In genomic region chr5:129853588-129853987, GRCh38 we compare ENCODE assay signal across 28 cellular contexts. TPM values are rescaled to one million over a fixed set of nuclear protein-coding genes. Genes with fewer than 3 reads are reported as not detected.
"Had no signal": no experiment of that assay in that cellular context is flagged by ENCODE, and none has a peak within 500 bp of the region (broad histone marks: within the 10 kb centered on the region; RNA-seq: fewer than 3 reads in every experiment).

No MANE protein-coding gene starts in this region.

- H3K27me3 ChIP-seq: gastrocnemius medialis, ovary, suprapubic skin, tibial artery, upper lobe of right lung had no signal

- ATAC-seq: activated CD4-positive, CD25-positive, alpha-beta regulatory T cell treated with anti-CD3 and anti-CD28 coated beads, Interleukin-2, amount 50 U/mL, for 24 hours; activated naive CD8-positive, alpha-beta T cell treated with anti-CD3 and anti-CD28 coated beads, Interleukin-2, amount 50 U/mL, for 24 hours; gastrocnemius medialis; naive thymus-derived CD4-positive, alpha-beta T cell; upper lobe of right lung had no signal

- H3K4me3 ChIP-seq: gastrocnemius medialis, left ventricle myocardium inferior, ovary, prostate gland, suprapubic skin, tibial artery, upper lobe of right lung had no signal

- H3K4me1 ChIP-seq: prostate gland, suprapubic skin, tibial artery, upper lobe of right lung had no signal

- H3K36me3 ChIP-seq: gastrocnemius medialis, left ventricle myocardium inferior, ovary, prostate gland, suprapubic skin, tibial artery, upper lobe of right lung, WERI-Rb-1 had no signal

- H3K4me1 Mint-ChIP-seq: activated CD4-positive, alpha-beta T cell treated with anti-CD3 and anti-CD28 coated beads, Interleukin-2, amount 10 ng/mL, durations not matched to agents 24 days and 14 days; activated naive CD4-positive, alpha-beta T cell treated with anti-CD3 and anti-CD28 coated beads, Interleukin-2, amount 50 U/mL, for 24 hours; activated naive CD8-positive, alpha-beta T cell treated with anti-CD3 and anti-CD28 coated beads, Interleukin-2, amount 50 U/mL, for 24 hours; naive thymus-derived CD4-positive, alpha-beta T cell had no signal

- H3K27ac Mint-ChIP-seq: activated CD4-positive, alpha-beta memory T cell treated with anti-CD3 and anti-CD28 coated beads for 36 hours; activated CD4-positive, alpha-beta T cell treated with anti-CD3 and anti-CD28 coated beads, Interleukin-2, amount 10 ng/mL, durations not matched to agents 24 days and 14 days; activated naive CD4-positive, alpha-beta T cell treated with anti-CD3 and anti-CD28 coated beads, Interleukin-2, amount 50 U/mL, for 24 hours; activated naive CD8-positive, alpha-beta T cell treated with anti-CD3 and anti-CD28 coated beads, Interleukin-2, amount 50 U/mL, for 24 hours; activated T-helper 1 cell treated with anti-CD3 and anti-CD28 coated beads, Interleukin-12 subunit alpha, Interleukin-12 subunit beta, Interleukin-2, Interleukin-4 antibody, amounts not matched to agents 30 ng/mL and 10 ng/mL and 1 ng/mL, durations not matched to agents 14 hours and 24 hours and 36 hours; mesothelial cell of epicardium; naive thymus-derived CD4-positive, alpha-beta T cell; T-helper 2 cell treated with Interferon-gamma antibody and Interleukin-4, amounts not matched to agents 5 μg/mL and 100 μg/mL, for 36 hours had no signal

- H3K27me3 Mint-ChIP-seq: activated CD4-positive, alpha-beta T cell treated with anti-CD3 and anti-CD28 coated beads, Interleukin-2, amount 10 ng/mL, durations not matched to agents 24 days and 14 days had no signal

- DNase-seq: activated CD4-positive, alpha-beta memory T cell treated with anti-CD3 and anti-CD28 coated beads for 36 hours; activated CD4-positive, alpha-beta T cell treated with anti-CD3 and anti-CD28 coated beads, Interleukin-2, amount 10 ng/mL, durations not matched to agents 24 days and 14 days; activated CD8-positive, alpha-beta memory T cell treated with anti-CD3 and anti-CD28 coated beads, Interleukin-2, amount 50 U/mL, for 4 hours; activated gamma-delta T cell; activated naive CD8-positive, alpha-beta T cell treated with anti-CD3 and anti-CD28 coated beads, Interleukin-2, amount 50 U/mL, for 24 hours; activated T-cell treated with anti-CD3 and anti-CD28 coated beads, Interleukin-2, amount 50 U/mL, for 1 hour; dermis blood vessel endothelial cell; effector CD4-positive, alpha-beta T cell; gastrocnemius medialis; kidney glomerular epithelial cell; left ventricle myocardium inferior; naive thymus-derived CD4-positive, alpha-beta T cell; ovary; retina; stimulated activated CD4-positive, alpha-beta T cell treated with anti-CD3 and anti-CD28 coated beads, Interleukin-15, amount 100 ng/mL, for 24 hours; stimulated activated CD4-positive, alpha-beta T cell treated with anti-CD3 and anti-CD28 coated beads, Interleukin-2, amount 100 ng/mL, for 24 hours; stimulated activated naive CD4-positive, alpha-beta T cell; T-helper 1 cell; tibial artery; upper lobe of right lung; WERI-Rb-1 had no signal

- H3K36me3 Mint-ChIP-seq: activated CD4-positive, alpha-beta memory T cell treated with anti-CD3 and anti-CD28 coated beads for 36 hours; activated naive CD4-positive, alpha-beta T cell treated with anti-CD3 and anti-CD28 coated beads, Interleukin-2, amount 50 U/mL, for 24 hours; mesothelial cell of epicardium; naive thymus-derived CD4-positive, alpha-beta T cell had no signal

- H3K27ac ChIP-seq: gastrocnemius medialis, left ventricle myocardium inferior, ovary, prostate gland, suprapubic skin, tibial artery, upper lobe of right lung, WERI-Rb-1 had no signal

- H3K9me3 ChIP-seq: gastrocnemius medialis, left ventricle myocardium inferior, ovary, prostate gland, suprapubic skin, tibial artery, upper lobe of right lung had no signal

- H3K4me3 Mint-ChIP-seq: activated CD4-positive, alpha-beta memory T cell treated with anti-CD3 and anti-CD28 coated beads for 36 hours; activated CD4-positive, alpha-beta T cell treated with anti-CD3 and anti-CD28 coated beads, Interleukin-2, amount 10 ng/mL, durations not matched to agents 24 days and 14 days; activated naive CD4-positive, alpha-beta T cell treated with anti-CD3 and anti-CD28 coated beads, Interleukin-2, amount 50 U/mL, for 24 hours; activated naive CD8-positive, alpha-beta T cell treated with anti-CD3 and anti-CD28 coated beads, Interleukin-2, amount 50 U/mL, for 24 hours; activated T-helper 1 cell treated with anti-CD3 and anti-CD28 coated beads, Interleukin-12 subunit alpha, Interleukin-12 subunit beta, Interleukin-2, Interleukin-4 antibody, amounts not matched to agents 30 ng/mL and 10 ng/mL and 1 ng/mL, durations not matched to agents 14 hours and 24 hours and 36 hours; mesothelial cell of epicardium; naive thymus-derived CD4-positive, alpha-beta T cell; T-helper 2 cell treated with Interferon-gamma antibody and Interleukin-4, amounts not matched to agents 5 μg/mL and 100 μg/mL, for 36 hours had no signal

- H3K9me3 Mint-ChIP-seq: activated CD4-positive, alpha-beta memory T cell treated with anti-CD3 and anti-CD28 coated beads for 36 hours; activated CD4-positive, alpha-beta T cell treated with anti-CD3 and anti-CD28 coated beads, Interleukin-2, amount 10 ng/mL, durations not matched to agents 24 days and 14 days; activated naive CD4-positive, alpha-beta T cell treated with anti-CD3 and anti-CD28 coated beads, Interleukin-2, amount 50 U/mL, for 24 hours; activated naive CD8-positive, alpha-beta T cell treated with anti-CD3 and anti-CD28 coated beads, Interleukin-2, amount 50 U/mL, for 24 hours; activated T-helper 1 cell treated with anti-CD3 and anti-CD28 coated beads, Interleukin-12 subunit alpha, Interleukin-12 subunit beta, Interleukin-2, Interleukin-4 antibody, amounts not matched to agents 30 ng/mL and 10 ng/mL and 1 ng/mL, durations not matched to agents 14 hours and 24 hours and 36 hours; mesothelial cell of epicardium; naive thymus-derived CD4-positive, alpha-beta T cell; T-helper 2 cell treated with Interferon-gamma antibody and Interleukin-4, amounts not matched to agents 5 μg/mL and 100 μg/mL, for 36 hours had no signal

RNA-seq across cellular contexts. Expression of gene CHSY3, which starts 50.7 kb away (rescaled TPM):
- total RNA-seq: activated CD4-positive, alpha-beta memory T cell treated with anti-CD3 and anti-CD28 coated beads for 36 hours; activated CD4-positive, alpha-beta T cell treated with anti-CD3 and anti-CD28 coated beads, Interleukin-2, amount 10 ng/mL, durations not matched to agents 24 days and 14 days; activated T-helper 1 cell treated with anti-CD3 and anti-CD28 coated beads, Interleukin-12 subunit alpha, Interleukin-12 subunit beta, Interleukin-2, Interleukin-4 antibody, amounts not matched to agents 30 ng/mL and 10 ng/mL and 1 ng/mL, durations not matched to agents 14 hours and 24 hours and 36 hours; naive thymus-derived CD4-positive, alpha-beta T cell had no signal
- polyA plus RNA-seq: naive thymus-derived CD4-positive, alpha-beta T cell had no signal
